ENCODE assay signal across 23 cellular contexts in genomic region chr3:72437666-72438065, GRCh38. TPM values are rescaled to one million over a fixed set of nuclear protein-coding genes. Genes with fewer than 3 reads are reported as not detected.
DNase-seq lines count a peak whose midpoint lies in the region; ATAC-seq and TF ChIP-seq lines count a peak whose summit lies in the region.
"Had no signal": no experiment of that assay in that cellular context is flagged by ENCODE, and none has a peak within 500 bp of the region (broad histone marks: within the 10 kb centered on the region; RNA-seq: fewer than 3 reads in every experiment).

No MANE protein-coding gene starts in this region.

- intact Hi-C loops in posterior vena cava (cut with DNase I), result no loop called here

- H3K4me3 Mint-ChIP-seq in CD4-positive, CD25-positive, alpha-beta regulatory T cell, result peak overlapping the region in 3 of 4 donors; percentile 11 to 22 (median 11)
- no peak overlapping the region for H3K4me3 Mint-ChIP-seq in chondrocyte (ENCODE audit: unreplicated experiment)
- H3K4me3 Mint-ChIP-seq: natural killer cell had no signal

- ATAC-seq in activated CD4-positive, CD25-positive, alpha-beta regulatory T cell treated with anti-CD3 and anti-CD28 coated beads, Interleukin-2, amount 50 U/mL, for 24 hours, result peak; percentile 80 to 87
- ATAC-seq in CD4-positive, CD25-positive, alpha-beta regulatory T cell (ENCODE audit: low read depth in 2 of 2), result no peak
- peak; percentile 43 for ATAC-seq in omental fat pad (ENCODE audit: low FRiP score)
- ATAC-seq in GM21447 (IDR thresholded peaks at IDR 0.05; ENCODE audit: unreplicated experiment), result no peak
- ATAC-seq: HCT116, natural killer cell, pancreas, SK-N-SH treated with all-trans-retinoic acid at 6 μM for 48 hours had no signal

- no peaks in the 10 kb centered on the region for H3K9me3 Mint-ChIP-seq in CD4-positive, CD25-positive, alpha-beta regulatory T cell
- H3K9me3 Mint-ChIP-seq in chondrocyte (ENCODE audit: low read depth), result no peaks in the 10 kb centered on the region
- H3K9me3 Mint-ChIP-seq: natural killer cell had no signal

- peaks cover 25% of the 10 kb centered on the region for H3K36me3 ChIP-seq in CD4-positive, CD25-positive, alpha-beta regulatory T cell (ENCODE audit: control insufficient read depth, insufficient read depth, low read length)
- H3K36me3 ChIP-seq: pancreas, tibial nerve had no signal

- H3K4me1 Mint-ChIP-seq in CD4-positive, CD25-positive, alpha-beta regulatory T cell, result peaks cover 47 to 87% (median 74%) of the 10 kb centered on the region in 4 donors
- H3K4me1 Mint-ChIP-seq in chondrocyte (ENCODE audit: low read depth), result peaks cover 57% of the 10 kb centered on the region

- no peaks in the 10 kb centered on the region for H3K27me3 Mint-ChIP-seq in CD4-positive, CD25-positive, alpha-beta regulatory T cell
- no peaks in the 10 kb centered on the region for H3K27me3 Mint-ChIP-seq in chondrocyte (ENCODE audit: low read depth)
- H3K27me3 Mint-ChIP-seq: CD4-positive, alpha-beta memory T cell had no signal

- H3K4me3 ChIP-seq in CD4-positive, CD25-positive, alpha-beta regulatory T cell (ENCODE audit: low read depth, low read length), result peak overlapping the region; percentile 20
- H3K4me3 ChIP-seq: pancreas, tibial nerve had no signal

- no peak for TF ChIP-seq CTCF in omental fat pad (IDR thresholded peaks at IDR 0.05)
- TF ChIP-seq CTCF in chondrocyte (IDR thresholded peaks at IDR 0.05), result no peak

- no peaks in the 10 kb centered on the region for H3K27me3 ChIP-seq in CD4-positive, CD25-positive, alpha-beta regulatory T cell (ENCODE audit: control insufficient read depth, insufficient read depth, low read length)
- H3K27me3 ChIP-seq: pancreas, tibial nerve had no signal

- H3K27ac ChIP-seq in CD4-positive, CD25-positive, alpha-beta regulatory T cell (ENCODE audit: insufficient read depth, low read length, poor library complexity, severe bottlenecking), result no peak overlapping the region
- H3K27ac ChIP-seq: pancreas, tibial nerve, VCaP had no signal

- H3K27ac Mint-ChIP-seq in CD4-positive, CD25-positive, alpha-beta regulatory T cell, result peak overlapping the region in 2 of 3 donors; percentile 32 to 38
- no peak overlapping the region for H3K27ac Mint-ChIP-seq in chondrocyte (ENCODE audit: unreplicated experiment)
- H3K27ac Mint-ChIP-seq: natural killer cell had no signal

- H3K9me3 ChIP-seq in CD4-positive, CD25-positive, alpha-beta regulatory T cell (ENCODE audit: control insufficient read depth in 2 of 2, low read length in 2 of 2), result no peaks in the 10 kb centered on the region
- H3K9me3 ChIP-seq: pancreas, tibial nerve had no signal

- peaks cover 11% of the 10 kb centered on the region for H3K4me1 ChIP-seq in CD4-positive, CD25-positive, alpha-beta regulatory T cell (ENCODE audit: control insufficient read depth, insufficient read depth, low read length, poor library complexity, severe bottlenecking)

- no peak for DNase-seq in activated CD4-positive, CD25-positive, alpha-beta regulatory T cell treated with anti-CD3 and anti-CD28 coated beads, Interleukin-2, amount 50 U/mL, for 72 hours
- DNase-seq in CD4-positive, CD25-positive, alpha-beta regulatory T cell, result no peak
- peak; percentile 45 for DNase-seq in astrocyte of the hippocampus (ENCODE audit: low read depth, low spot score)
- DNase-seq in omental fat pad (ENCODE audit: low spot score), result no peak
- no peak for DNase-seq in chondrocyte (ENCODE audit: low spot score)
- no peak for DNase-seq in posterior vena cava (ENCODE audit: low spot score)
- DNase-seq: 8988T; CD4-positive, alpha-beta memory T cell; IMR-90; left ventricle myocardium superior; natural killer cell; NCI-H1417; NCI-H2081 treated with DMSO at 0.1 percent for 48 hours; NCI-H345; pancreas; right cardiac atrium; stimulated activated CD4-positive, alpha-beta T cell treated with anti-CD3 and anti-CD28 coated beads, Interleukin-12 subunit alpha, Interleukin-12 subunit beta, amount 100 ng/mL, for 4 hours had no signal

- peaks cover 26% of the 10 kb centered on the region for H3K36me3 Mint-ChIP-seq in CD4-positive, CD25-positive, alpha-beta regulatory T cell
- H3K36me3 Mint-ChIP-seq in chondrocyte (ENCODE audit: low read depth), result no peaks in the 10 kb centered on the region
- H3K36me3 Mint-ChIP-seq: natural killer cell had no signal

RNA-seq across cellular contexts. Expression of gene RYBP, which starts 8.8 kb away (rescaled TPM):
- 13.8 TPM for total RNA-seq in CD4-positive, CD25-positive, alpha-beta regulatory T cell
- 1 to 10 TPM; 2.0 to 4.0 (median 3.0) TPM for polyA plus RNA-seq in CD4-positive, CD25-positive, alpha-beta regulatory T cell
- total RNA-seq in omental fat pad (10 to 100 TPM in 3 of 4 donors, 1 to 10 TPM in 1; 8.5 to 16.0 (median 13.7) TPM), chondrocyte (18.6 to 22.6 TPM (median 22.0 TPM) in 3 replicates), posterior vena cava (10 to 100 TPM; 14.0 to 15.0 TPM)

Comparison
In these comparisons a context has a peak if more than half of its experiments do, and no peak if none do; other contexts are left out.
1. ATAC-seq: peak in activated CD4-positive, CD25-positive, alpha-beta regulatory T cell treated with anti-CD3 and anti-CD28 coated beads, Interleukin-2, amount 50 U/mL, for 24 hours (2 of 2) and omental fat pad (single experiment); none in CD4-positive, CD25-positive, alpha-beta regulatory T cell (0 of 2) and GM21447 (single experiment).